17 cellular contexts compared by ENCODE assay signal in the genomic region with DNA sequence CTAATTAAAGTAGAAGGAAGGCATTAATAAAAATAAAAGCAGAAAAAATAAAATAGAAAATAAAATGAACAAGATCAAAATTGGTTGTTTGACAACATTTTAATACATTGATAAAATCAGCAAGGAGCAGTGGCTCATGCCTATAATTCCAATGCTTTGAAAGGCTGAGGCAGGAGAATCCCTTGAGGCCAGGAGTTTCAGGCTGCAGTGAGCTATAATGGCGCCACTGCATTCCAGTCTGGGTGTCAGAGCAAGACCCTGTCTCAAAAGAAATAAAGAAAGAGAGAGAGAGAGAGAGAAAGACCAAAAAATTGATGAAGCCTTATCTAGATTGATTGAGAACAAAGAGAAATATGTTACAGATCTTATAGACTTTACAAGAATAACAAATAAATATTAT. TPM values are rescaled to one million over a fixed set of nuclear protein-coding genes. Genes with fewer than 3 reads are reported as not detected.
"Had no signal": no experiment of that assay in that cellular context is flagged by ENCODE, and none has a peak within 500 bp of the region (broad histone marks: within the 10 kb centered on the region; RNA-seq: fewer than 3 reads in every experiment).

No MANE protein-coding gene starts in this region.

- DNase-seq: effector CD8-positive, alpha-beta T cell; effector memory CD8-positive, alpha-beta T cell; endodermal cell; erythroblast; foreskin keratinocyte; heart left ventricle; hypothalamus; immature natural killer cell; left cardiac atrium; left lung; left ventricle myocardium superior; lower lobe of right lung; mesenchymal stem cell; mucosa of descending colon; naive B cell had no signal

- ATAC-seq: effector memory CD8-positive, alpha-beta T cell; esophagus mucosa; foreskin keratinocyte; gastroesophageal sphincter; heart left ventricle; left cardiac atrium; left lung; left ventricle myocardium superior; lower lobe of right lung; mucosa of descending colon had no signal

RNA-seq across cellular contexts. Expression of a gene that starts 2.1 kb away (rescaled TPM):
- polyA plus RNA-seq: foreskin keratinocyte had no signal
